ENCODE assay signal across 16 cellular contexts in genomic region chr1:225765982-225766674, GRCh38. TPM values are rescaled to one million over a fixed set of nuclear protein-coding genes. Genes with fewer than 3 reads are reported as not detected.
A peak's percentile ranks its signal among the peaks of the same experiment; 100 is the strongest.
DNase-seq lines count a peak whose midpoint lies in the region; ATAC-seq, FAIRE-seq and TF ChIP-seq lines count a peak whose summit lies in the region.
"Had no signal": no experiment of that assay in that cellular context is flagged by ENCODE, and none has a peak within 500 bp of the region (broad histone marks: within the 10 kb centered on the region; RNA-seq: fewer than 3 reads in every experiment).

No MANE protein-coding gene starts in this region.

- TF ChIP-seq POLR2A in HepG2 (IDR thresholded peaks at IDR 0.05; ENCODE audit: insufficient read depth in 1 of 2, low read depth in 2 of 2, low read length in 2 of 2) = 0 out of 4 replicates have a peak, but pooled peaks of 1 of the 2 experiments have one; percentile 17
- TF ChIP-seq POLR2A in right lobe of liver (IDR thresholded peaks at IDR 0.05) = no peak
- TF ChIP-seq POLR2A in endothelial cell of umbilical vein (IDR thresholded peaks at IDR 0.05; ENCODE audit: low read depth, low read length) = no peak
- no peak for TF ChIP-seq POLR2A in uterus (IDR thresholded peaks at IDR 0.05)

- dilution Hi-C loops in endothelial cell of umbilical vein (cut with MboI; ENCODE audit: extremely low pct_ligation_motif_present, low sequenced_read_pairs) = no loop called here

- H4K20me1 ChIP-seq in HepG2 (ENCODE audit: insufficient read depth, low read length) = no peaks in the 10 kb centered on the region
- no peaks in the 10 kb centered on the region for H4K20me1 ChIP-seq in endothelial cell of umbilical vein (replicated peaks; ENCODE audit: control insufficient read depth, extremely low read depth, insufficient read depth, low read length)

- TF ChIP-seq EP300 in HepG2 (IDR thresholded peaks at IDR 0.05; ENCODE audit: low read depth in 2 of 2, low read length in 2 of 2) (no peak), HepG2 (CRISPR knock-in tag; IDR thresholded peaks at IDR 0.05; ENCODE audit: borderline replicate concordance) (no peak)

- peak overlapping the region in 2 of 3 experiments; percentile 52 to 69; a peak in 2 of 6 replicates for H3K4me3 ChIP-seq in HepG2 (replicated peaks in 1 of 3; ENCODE audit: insufficient read depth in 1 of 3, low read depth in 2 of 3, low read length in 3 of 3)
- H3K4me3 ChIP-seq in right lobe of liver = no peak overlapping the region
- H3K4me3 ChIP-seq in endothelial cell of umbilical vein (replicated peaks in 1 of 3; ENCODE audit: insufficient read depth in 1 of 3, low read depth in 1 of 3, low read length in 3 of 3) = no peak overlapping the region
- H3K4me3 ChIP-seq in psoas muscle = peak overlapping the region; percentile 17
- no peak overlapping the region for H3K4me3 ChIP-seq in uterus
- H3K4me3 ChIP-seq: ovary had no signal

- H3K27ac ChIP-seq in HepG2 (ENCODE audit: extremely low read length, insufficient read depth, low read length) (peak overlapping the region; percentile 79), right lobe of liver (no peak overlapping the region), endothelial cell of umbilical vein (ENCODE audit: insufficient read depth, low read depth, low read length) (peak overlapping the region; percentile 58), psoas muscle (peak overlapping the region; percentile 73), uterus (peak overlapping the region; percentile 73 to 82)

- CTCF ChIA-PET in HepG2 (lab: Yijun Ruan, JAX; ENCODE audit: low intra/inter-chr PET ratio, low total read pairs) (no interaction called here), endothelial cell of umbilical vein (lab: Charles Lee) (interaction anchor here (1.0 to 2.8 kb wide), 2 partner anchors 114 to 163 kb away, joined by 5 to 11 read pairs; partner anchors contain the start of gene ENAH)

- H3K9me3 ChIP-seq in HepG2 (ENCODE audit: low read length) (no peaks in the 10 kb centered on the region), right lobe of liver (no peaks in the 10 kb centered on the region), endothelial cell of umbilical vein (replicated peaks; ENCODE audit: control insufficient read depth, insufficient read depth, low read length) (no peaks in the 10 kb centered on the region), psoas muscle (no peaks in the 10 kb centered on the region), uterus (no peaks in the 10 kb centered on the region)
- H3K9me3 ChIP-seq: ovary had no signal

- in situ Hi-C loops in HepG2 (cut with HindIII; ENCODE audit: extremely low pct_ligation_motif_present, low pct_unique_long_range_greater_than_20kb) = loop anchor here (5.0 kb wide), 2 partner anchors 74 to 114 kb away; partner anchors contain the start of gene ENAH

- POLR2A ChIA-PET in HepG2 (lab: Yijun Ruan, JAX) (interaction anchor here (1.0 to 4.6 kb wide), 4 partner anchors 11 to 113 kb away, joined by 3 to 60 read pairs (median 38); partner anchors contain the start of genes ENAH and SRP9), endothelial cell of umbilical vein (lab: Charles Lee) (no interaction called here)

- 69% methylated on average over 3 of the region's 6 CpGs for WGBS in HepG2 (ENCODE audit: low lambda C conversion rate)
- WGBS in right lobe of liver (ENCODE audit: insufficient coverage, low coverage, low lambda C conversion rate, missing lambda C conversion rate) = 68% methylated on average over 3 of the region's 6 CpGs
- 83 to 93% (median 84%) methylated on average over 6 of the region's 6 CpGs for WGBS in psoas muscle, 3 donors

- H2AFZ ChIP-seq in HepG2 (ENCODE audit: low read length) (no peak overlapping the region), endothelial cell of umbilical vein (ENCODE audit: low read depth, low read length) (no peak overlapping the region)

- H3K36me3 ChIP-seq in HepG2 (replicated peaks in 1 of 2; ENCODE audit: control insufficient read depth in 1 of 2, insufficient read depth in 2 of 2, low read length in 2 of 2) (no peaks in the 10 kb centered on the region), right lobe of liver (no peaks in the 10 kb centered on the region), endothelial cell of umbilical vein (ENCODE audit: control insufficient read depth in 2 of 2, extremely low read depth in 1 of 2, insufficient read depth in 2 of 2, low read length in 2 of 2) (no peaks in the 10 kb centered on the region), psoas muscle (ENCODE audit: insufficient read depth in 1 of 2, low read depth in 1 of 2) (no peaks in the 10 kb centered on the region), uterus (no peaks in the 10 kb centered on the region)
- H3K36me3 ChIP-seq: ovary had no signal

- H3K27me3 ChIP-seq in HepG2 (ENCODE audit: control insufficient read depth in 1 of 2, insufficient read depth in 2 of 2, low read length in 2 of 2) (no peaks in the 10 kb centered on the region), right lobe of liver (no peaks in the 10 kb centered on the region), endothelial cell of umbilical vein (ENCODE audit: control insufficient read depth in 2 of 2, insufficient read depth in 2 of 2, low read length in 2 of 2) (no peaks in the 10 kb centered on the region), psoas muscle (ENCODE audit: insufficient read depth in 3 of 3, low read length in 2 of 3) (no peaks in the 10 kb centered on the region), uterus (no peaks in the 10 kb centered on the region)
- H3K27me3 ChIP-seq: ovary had no signal

- TF ChIP-seq CTCF in HepG2 (CRISPR knock-in tag; IDR thresholded peaks at IDR 0.05) (no peak), right lobe of liver (IDR thresholded peaks at IDR 0.05) (no peak), endothelial cell of umbilical vein (IDR thresholded peaks at IDR 0.05; ENCODE audit: extremely low read depth in 1 of 2, insufficient read depth in 1 of 2, low read depth in 1 of 2, low read length in 2 of 2) (no peak), psoas muscle (IDR thresholded peaks at IDR 0.05) (no peak), uterus (IDR thresholded peaks at IDR 0.05) (no peak)

- no peak for TF ChIP-seq RAD21 in HepG2 (CRISPR knock-in tag; IDR thresholded peaks at IDR 0.05)

- intact Hi-C loops in HepG2 (cut with micrococcal nuclease; ENCODE audit: unreplicated experiment) (loop anchor here (5.0 kb wide), 1 partner anchor 74 kb away; no protein-coding TSS in a partner anchor), right lobe of liver (cut with DNase I) (no loop called here), endothelial cell of umbilical vein (cut with micrococcal nuclease) (no loop called here), psoas muscle (cut with DNase I) (loop anchor here in 1 of 2 donors (10.0 kb wide), 1 partner anchor 211 kb away; no protein-coding TSS in a partner anchor), uterus (cut with DNase I; ENCODE audit: low total_unique reads) (no loop called here)

- no peak for FAIRE-seq in HepG2 (lab: Jason Lieb, UNC)
- FAIRE-seq in endothelial cell of umbilical vein (lab: Jason Lieb, UNC) = no peak
- FAIRE-seq: GM12891 had no signal

- DNase-seq in HepG2 (ENCODE audit: low spot score) (peak; percentile 58), right lobe of liver (no peak), endothelial cell of umbilical vein (ENCODE audit: low read depth, low spot score) (no peak), psoas muscle (no peak), uterus (no peak), KG1 (lab: John Stamatoyannopoulos, UW) (no peak), NOMO-1 treated with DMSO at 0.1 percent for 48 hours (lab: John Stamatoyannopoulos, UW; ENCODE audit: unreplicated experiment) (no peak)
- DNase-seq: activated B cell treated with CpG ODN at 0.5 μM for 24 hours; activated naive CD4-positive, alpha-beta T cell treated with anti-CD3 and anti-CD28 coated beads, Interleukin-2, amount 10 ng/mL, durations not matched to agents 7 days and 5 days; Calu3; KBM-7; NCI-H1417; NCI-H345 had no signal

- H3K4me1 ChIP-seq in HepG2 (ENCODE audit: insufficient read depth, low read length) (peaks cover 90% of the 10 kb centered on the region), right lobe of liver (no peaks in the 10 kb centered on the region), endothelial cell of umbilical vein (ENCODE audit: control insufficient read depth, extremely low read depth, insufficient read depth, low read length) (peaks cover 43% of the 10 kb centered on the region), psoas muscle (peaks cover 36% of the 10 kb centered on the region), uterus (peaks cover 6 to 25% of the 10 kb centered on the region in 2 donors)

- H3K9ac ChIP-seq in HepG2 (ENCODE audit: insufficient read depth, low read depth, low read length) (peak overlapping the region; percentile 68), endothelial cell of umbilical vein (replicated peaks; ENCODE audit: extremely low read depth, insufficient read depth, low read length) (no peak overlapping the region)

- BruUV-seq in HepG2 (replicated peaks; lab: Mats Ljungman, UMichigan) (no TSS peak), endothelial cell of umbilical vein (replicated peaks; lab: Mats Ljungman, UMichigan) (no TSS peak)

- H3K4me2 ChIP-seq in HepG2 (ENCODE audit: low read depth, low read length) = peak overlapping the region; percentile 97
- H3K4me2 ChIP-seq in endothelial cell of umbilical vein (ENCODE audit: insufficient read depth, low read length) = no peak overlapping the region

- no peaks in the 10 kb centered on the region for H3K9me1 ChIP-seq in endothelial cell of umbilical vein (replicated peaks; ENCODE audit: control insufficient read depth, extremely low read depth, insufficient read depth, low read length)

- no peak for ATAC-seq in HepG2
- no peak for ATAC-seq in right lobe of liver
- no peak for ATAC-seq in psoas muscle
- ATAC-seq in HG02623 (IDR thresholded peaks at IDR 0.05; ENCODE audit: unreplicated experiment) = no peak

- H3K79me2 ChIP-seq in HepG2 (ENCODE audit: insufficient read depth, low read length) = no peaks in the 10 kb centered on the region
- no peaks in the 10 kb centered on the region for H3K79me2 ChIP-seq in endothelial cell of umbilical vein (ENCODE audit: control insufficient read depth, insufficient read depth, low read length)

RNA-seq across cellular contexts. Expression of gene SRP9, which starts 11.5 kb away (rescaled TPM):
- total RNA-seq in HepG2 (2016; rRNA removed; fragmentation: Illumina TruSeq; extraction: Trizol) (251 and 524 TPM in 2 replicates), right lobe of liver (100 to 1,000 TPM; 132 to 150 (median 141) TPM), endothelial cell of umbilical vein (283 and 292 TPM in 2 replicates), psoas muscle (100 to 1,000 TPM; 137 to 199 (median 154) TPM), uterus (100 to 1,000 TPM; 169 to 551 (median 202) TPM)
- total RNA-seq in HepG2 (2016; cell fraction: cytosol; rRNA removed; fragmentation: Illumina TruSeq; extraction: Trizol; ENCODE audit: low read depth) = 34.2 and 43.4 TPM in 2 replicates
- total RNA-seq in HepG2 (2016; cell fraction: insoluble cytoplasmic fraction; rRNA removed; fragmentation: Illumina TruSeq; extraction: Trizol) = 284 and 524 TPM in 2 replicates
- total RNA-seq in HepG2 (2016; cell fraction: membrane; rRNA removed; fragmentation: Illumina TruSeq; extraction: Trizol) = 119 and 121 TPM in 2 replicates
- 114 and 119 TPM in 2 replicates for total RNA-seq in HepG2 (2016; cell fraction: nucleus; rRNA removed; fragmentation: Illumina TruSeq; extraction: Trizol)
- polyA plus RNA-seq in HepG2 (2011; rRNA removed) (217 and 307 TPM in 2 replicates), endothelial cell of umbilical vein (217 and 384 TPM in 2 replicates), psoas muscle (100 to 1,000 TPM; 137 to 216 (median 143) TPM)
- polyA plus RNA-seq in HepG2 (2011; cell fraction: cytosol; rRNA removed) = 155 and 238 TPM in 2 replicates
- polyA plus RNA-seq in HepG2 (2011; cell fraction: nucleus; rRNA removed) = 51.6 and 71.1 TPM in 2 replicates
- polyA plus RNA-seq in HepG2 (2012) = 199 and 240 TPM in 2 replicates
- 47.7 and 66.3 TPM in 2 replicates for polyA plus RNA-seq in HepG2 (2016; cell fraction: cytosol; fragmentation: Illumina TruSeq; extraction: Trizol; ENCODE audit: low read depth)
- polyA plus RNA-seq in HepG2 (2016; cell fraction: insoluble cytoplasmic fraction; fragmentation: Illumina TruSeq; extraction: Trizol; ENCODE audit: low read depth) = 592 and 651 TPM in 2 replicates
- 142 and 155 TPM in 2 replicates for polyA plus RNA-seq in HepG2 (2016; cell fraction: membrane; fragmentation: Illumina TruSeq; extraction: Trizol; ENCODE audit: low read depth)
- polyA plus RNA-seq in HepG2 (2016; cell fraction: nucleus; fragmentation: Illumina TruSeq; extraction: Trizol; ENCODE audit: insufficient read depth, low read depth) = 229 and 237 TPM in 2 replicates
- 170 and 215 TPM in 2 replicates for polyA minus RNA-seq in HepG2 (2011; rRNA and poly(A)+ RNA removed; ENCODE audit: low replicate concordance)
- polyA minus RNA-seq in HepG2 (2011; cell fraction: cytosol; rRNA and poly(A)+ RNA removed) = 83.5 and 103 TPM in 2 replicates
- polyA minus RNA-seq in HepG2 (2011; cell fraction: nucleus; rRNA and poly(A)+ RNA removed) = 38.2 and 45.3 TPM in 2 replicates
- 269 and 348 TPM in 2 replicates for polyA plus RNA-seq in endothelial cell of umbilical vein (2011; cell fraction: cytosol; rRNA removed)
- 109 and 191 TPM in 2 replicates for polyA plus RNA-seq in endothelial cell of umbilical vein (2011; cell fraction: nucleus; rRNA removed)
- polyA plus RNA-seq in endothelial cell of umbilical vein (2012) = 251 and 296 TPM in 2 replicates
- polyA minus RNA-seq in endothelial cell of umbilical vein = 152 and 194 TPM in 2 replicates
- 103 TPM for polyA minus RNA-seq in endothelial cell of umbilical vein (2011; cell fraction: cytosol; rRNA and poly(A)+ RNA removed)
- 32.3 and 44.7 TPM in 2 replicates for polyA minus RNA-seq in endothelial cell of umbilical vein (2011; cell fraction: nucleus; rRNA and poly(A)+ RNA removed)

RNA-seq across cellular contexts. Expression of gene EPHX1, which starts 43.8 kb away (rescaled TPM):
- total RNA-seq in HepG2 (2016; rRNA removed; fragmentation: Illumina TruSeq; extraction: Trizol) (28.8 and 36.5 TPM in 2 replicates), right lobe of liver (1,000 to 10,000 TPM in 3 of 6 experiments, 100 to 1,000 TPM in 3; 331 to 4,402 (median 1,032) TPM), endothelial cell of umbilical vein (19.1 and 23.7 TPM in 2 replicates), psoas muscle (100 to 1,000 TPM in 2 of 4 donors, 10 to 100 TPM in 2; 65.8 to 209 (median 98.1) TPM), uterus (100 to 1,000 TPM in 1 of 4 donors, 10 to 100 TPM in 3; 51.2 to 156 (median 55.3) TPM)
- 20.0 and 23.1 TPM in 2 replicates for total RNA-seq in HepG2 (2016; cell fraction: cytosol; rRNA removed; fragmentation: Illumina TruSeq; extraction: Trizol; ENCODE audit: low read depth)
- 20.9 and 35.8 TPM in 2 replicates for total RNA-seq in HepG2 (2016; cell fraction: insoluble cytoplasmic fraction; rRNA removed; fragmentation: Illumina TruSeq; extraction: Trizol)
- 36.4 and 40.0 TPM in 2 replicates for total RNA-seq in HepG2 (2016; cell fraction: membrane; rRNA removed; fragmentation: Illumina TruSeq; extraction: Trizol)
- 48.7 and 54.7 TPM in 2 replicates for total RNA-seq in HepG2 (2016; cell fraction: nucleus; rRNA removed; fragmentation: Illumina TruSeq; extraction: Trizol)
- polyA plus RNA-seq in HepG2 (2011; rRNA removed) (27.7 and 38.3 TPM in 2 replicates), endothelial cell of umbilical vein (23.2 and 25.2 TPM in 2 replicates), psoas muscle (100 to 1,000 TPM in 1 of 3 donors, 10 to 100 TPM in 2; 19.4 to 118 (median 60.4) TPM)
- 18.6 and 23.4 TPM in 2 replicates for polyA plus RNA-seq in HepG2 (2011; cell fraction: cytosol; rRNA removed)
- 29.6 and 32.2 TPM in 2 replicates for polyA plus RNA-seq in HepG2 (2011; cell fraction: nucleus; rRNA removed)
- 80.6 and 134 TPM in 2 replicates for polyA plus RNA-seq in HepG2 (2012)
- 67.8 and 68.1 TPM in 2 replicates for polyA plus RNA-seq in HepG2 (2016; cell fraction: cytosol; fragmentation: Illumina TruSeq; extraction: Trizol; ENCODE audit: low read depth)
- polyA plus RNA-seq in HepG2 (2016; cell fraction: insoluble cytoplasmic fraction; fragmentation: Illumina TruSeq; extraction: Trizol; ENCODE audit: low read depth) = 43.8 and 55.8 TPM in 2 replicates
- polyA plus RNA-seq in HepG2 (2016; cell fraction: membrane; fragmentation: Illumina TruSeq; extraction: Trizol; ENCODE audit: low read depth) = 77.2 and 87.4 TPM in 2 replicates
- 134 and 141 TPM in 2 replicates for polyA plus RNA-seq in HepG2 (2016; cell fraction: nucleus; fragmentation: Illumina TruSeq; extraction: Trizol; ENCODE audit: insufficient read depth, low read depth)
- 20.7 and 23.4 TPM in 2 replicates for polyA minus RNA-seq in HepG2 (2011; rRNA and poly(A)+ RNA removed; ENCODE audit: low replicate concordance)
- polyA minus RNA-seq in HepG2 (2011; cell fraction: cytosol; rRNA and poly(A)+ RNA removed) = 21.0 and 23.9 TPM in 2 replicates
- polyA minus RNA-seq in HepG2 (2011; cell fraction: nucleus; rRNA and poly(A)+ RNA removed) = 15.3 and 18.4 TPM in 2 replicates
- polyA plus RNA-seq in endothelial cell of umbilical vein (2011; cell fraction: cytosol; rRNA removed) = 22.0 and 24.0 TPM in 2 replicates
- 16.8 and 20.8 TPM in 2 replicates for polyA plus RNA-seq in endothelial cell of umbilical vein (2011; cell fraction: nucleus; rRNA removed)
- 42.8 and 47.5 TPM in 2 replicates for polyA plus RNA-seq in endothelial cell of umbilical vein (2012)
- 15.1 and 28.6 TPM in 2 replicates for polyA minus RNA-seq in endothelial cell of umbilical vein
- 10.5 TPM for polyA minus RNA-seq in endothelial cell of umbilical vein (2011; cell fraction: cytosol; rRNA and poly(A)+ RNA removed)
- polyA minus RNA-seq in endothelial cell of umbilical vein (2011; cell fraction: nucleus; rRNA and poly(A)+ RNA removed) = 9.9 and 10.0 TPM in 2 replicates

Comparison
In these comparisons a context has a peak if more than half of its experiments do, and no peak if none do; other contexts are left out.
1. H3K27ac ChIP-seq: peak in HepG2 (single experiment), endothelial cell of umbilical vein (single experiment), psoas muscle (single experiment) and uterus (2 of 2); none in right lobe of liver (0 of 3).
2. H3K4me3 ChIP-seq: peak in HepG2 (2 of 3) and psoas muscle (single experiment); none in right lobe of liver (0 of 3), endothelial cell of umbilical vein (0 of 3) and uterus (0 of 2).